Comparison of ENCODE assay signal across 8 cellular contexts in the genomic region with DNA sequence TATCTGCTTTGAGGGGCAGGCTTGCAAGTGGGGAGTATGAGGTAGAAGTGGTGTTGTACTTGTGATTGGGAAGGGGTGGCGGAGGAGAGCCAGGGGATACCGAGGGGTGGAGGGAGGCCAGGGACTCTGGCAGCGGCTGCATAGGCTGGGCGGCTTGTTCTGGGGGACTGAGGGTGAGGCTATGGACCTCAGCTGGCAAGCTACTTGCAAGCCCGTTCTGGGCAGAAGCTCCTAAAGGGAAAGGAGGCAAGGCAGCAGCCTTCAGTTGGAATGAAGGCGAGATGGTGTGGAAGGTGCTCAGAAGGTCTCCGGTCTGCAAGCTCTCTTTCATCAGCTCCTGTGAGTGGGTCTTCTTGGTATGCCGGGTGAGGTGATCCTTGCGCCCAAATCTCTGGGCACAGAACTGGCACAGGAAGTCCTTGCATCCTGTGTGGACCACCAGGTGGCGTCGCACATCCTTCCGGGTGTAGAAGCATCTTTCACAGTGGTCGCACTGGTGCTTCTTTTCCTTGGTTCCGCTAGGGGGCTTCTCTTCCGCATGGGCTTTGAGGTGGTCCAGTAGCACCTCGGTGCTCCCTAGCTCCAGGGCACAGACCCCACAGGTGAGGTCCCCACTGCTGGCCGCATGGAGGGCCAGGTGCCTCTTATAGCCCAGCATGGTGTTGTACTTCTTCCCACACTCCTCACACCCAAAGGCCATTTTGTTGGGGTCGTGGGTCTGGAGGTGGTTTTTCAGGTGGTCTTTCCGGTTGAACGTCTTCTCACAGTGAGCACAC.
DNase-seq lines count a peak whose midpoint lies in the region; ATAC-seq and TF ChIP-seq lines count a peak whose summit lies in the region.

No MANE protein-coding gene starts in this region.

- peak; percentile 87 for TF ChIP-seq CTCF in glutamatergic neuron (IDR thresholded peaks at IDR 0.05; ENCODE audit: partially characterized antibody, unreplicated experiment)

- H3K9me3 Mint-ChIP-seq in activated T-helper 1 cell treated with anti-CD3 and anti-CD28 coated beads, Interleukin-12 subunit alpha, Interleukin-12 subunit beta, Interleukin-2, Interleukin-4 antibody, amounts not matched to agents 30 ng/mL and 10 ng/mL and 1 ng/mL, durations not matched to agents 14 hours and 24 hours and 36 hours = no peaks in the 10 kb centered on the region
- H3K9me3 Mint-ChIP-seq in glutamatergic neuron (ENCODE audit: unreplicated experiment) = no peaks in the 10 kb centered on the region

- no peak overlapping the region for H3K27ac Mint-ChIP-seq in activated T-helper 1 cell treated with anti-CD3 and anti-CD28 coated beads, Interleukin-12 subunit alpha, Interleukin-12 subunit beta, Interleukin-2, Interleukin-4 antibody, amounts not matched to agents 30 ng/mL and 10 ng/mL and 1 ng/mL, durations not matched to agents 14 hours and 24 hours and 36 hours
- H3K27ac Mint-ChIP-seq in glutamatergic neuron (ENCODE audit: unreplicated experiment) = no peak overlapping the region

- no peak overlapping the region for H3K4me3 Mint-ChIP-seq in activated T-helper 1 cell treated with anti-CD3 and anti-CD28 coated beads, Interleukin-12 subunit alpha, Interleukin-12 subunit beta, Interleukin-2, Interleukin-4 antibody, amounts not matched to agents 30 ng/mL and 10 ng/mL and 1 ng/mL, durations not matched to agents 14 hours and 24 hours and 36 hours
- H3K4me3 Mint-ChIP-seq in glutamatergic neuron (ENCODE audit: unreplicated experiment) = no peak overlapping the region

- DNase-seq in NCI-H2107 (lab: John Stamatoyannopoulos, UW) = peak; percentile 40
- DNase-seq in NCI-H2107 treated with DMSO at 0.1 percent for 48 hours (lab: John Stamatoyannopoulos, UW; ENCODE audit: unreplicated experiment) = no peak
- DNase-seq in OCI-M1 (lab: John Stamatoyannopoulos, UW) = peak; percentile 75
- peak; percentile 20 for DNase-seq in activated T-helper 1 cell treated with anti-CD3 and anti-CD28 coated beads, Interleukin-12 subunit alpha, Interleukin-12 subunit beta, Interleukin-2, Interleukin-4 antibody, amounts not matched to agents 30 ng/mL and 10 ng/mL and 1 ng/mL, durations not matched to agents 14 hours and 24 hours and 36 hours (ENCODE audit: low spot score)
- peak; percentile 83 for DNase-seq in glutamatergic neuron
- peak; percentile 17 for DNase-seq in smooth muscle cell of the brain vasculature (ENCODE audit: low read depth, low spot score)
- no peak for DNase-seq in KG1 (lab: John Stamatoyannopoulos, UW)

- intact Hi-C loops in activated T-helper 1 cell treated with anti-CD3 and anti-CD28 coated beads, Interleukin-12 subunit alpha, Interleukin-12 subunit beta, Interleukin-2, Interleukin-4 antibody, amounts not matched to agents 30 ng/mL and 10 ng/mL and 1 ng/mL, durations not matched to agents 14 hours and 24 hours and 36 hours (cut with micrococcal nuclease) = loop anchor here (1.0 to 5.0 kb wide), 4 partner anchors 50 to 153 kb away; partner anchors contain the start of gene SF3B5

- peaks cover 3% of the 10 kb centered on the region for H3K27me3 Mint-ChIP-seq in activated T-helper 1 cell treated with anti-CD3 and anti-CD28 coated beads, Interleukin-12 subunit alpha, Interleukin-12 subunit beta, Interleukin-2, Interleukin-4 antibody, amounts not matched to agents 30 ng/mL and 10 ng/mL and 1 ng/mL, durations not matched to agents 14 hours and 24 hours and 36 hours (ENCODE audit: insufficient read depth)
- H3K27me3 Mint-ChIP-seq in glutamatergic neuron (ENCODE audit: unreplicated experiment) = peaks cover 4% of the 10 kb centered on the region

- H3K36me3 Mint-ChIP-seq in activated T-helper 1 cell treated with anti-CD3 and anti-CD28 coated beads, Interleukin-12 subunit alpha, Interleukin-12 subunit beta, Interleukin-2, Interleukin-4 antibody, amounts not matched to agents 30 ng/mL and 10 ng/mL and 1 ng/mL, durations not matched to agents 14 hours and 24 hours and 36 hours (ENCODE audit: low read depth) = no peaks in the 10 kb centered on the region
- H3K36me3 Mint-ChIP-seq in glutamatergic neuron (ENCODE audit: unreplicated experiment) = no peaks in the 10 kb centered on the region

- H3K4me1 Mint-ChIP-seq in activated T-helper 1 cell treated with anti-CD3 and anti-CD28 coated beads, Interleukin-12 subunit alpha, Interleukin-12 subunit beta, Interleukin-2, Interleukin-4 antibody, amounts not matched to agents 30 ng/mL and 10 ng/mL and 1 ng/mL, durations not matched to agents 14 hours and 24 hours and 36 hours (ENCODE audit: low read depth) = peaks cover 9% of the 10 kb centered on the region
- no peaks in the 10 kb centered on the region for H3K4me1 Mint-ChIP-seq in glutamatergic neuron (ENCODE audit: low read depth, unreplicated experiment)

- peak; percentile 58 for ATAC-seq in HG03175 (IDR thresholded peaks at IDR 0.05; ENCODE audit: unreplicated experiment)

Comparison
In these comparisons a context has a peak if more than half of its experiments do, and no peak if none do; other contexts are left out.
1. DNase-seq: peak in NCI-H2107 (single experiment), OCI-M1 (single experiment), activated T-helper 1 cell treated with anti-CD3 and anti-CD28 coated beads, Interleukin-12 subunit alpha, Interleukin-12 subunit beta, Interleukin-2, Interleukin-4 antibody, amounts not matched to agents 30 ng/mL and 10 ng/mL and 1 ng/mL, durations not matched to agents 14 hours and 24 hours and 36 hours (single experiment), glutamatergic neuron (single experiment) and smooth muscle cell of the brain vasculature (single experiment); none in NCI-H2107 treated with DMSO at 0.1 percent for 48 hours (single experiment) and KG1 (single experiment).